Comparison of ENCODE assay signal across 1 cellular context in the genomic region with DNA sequence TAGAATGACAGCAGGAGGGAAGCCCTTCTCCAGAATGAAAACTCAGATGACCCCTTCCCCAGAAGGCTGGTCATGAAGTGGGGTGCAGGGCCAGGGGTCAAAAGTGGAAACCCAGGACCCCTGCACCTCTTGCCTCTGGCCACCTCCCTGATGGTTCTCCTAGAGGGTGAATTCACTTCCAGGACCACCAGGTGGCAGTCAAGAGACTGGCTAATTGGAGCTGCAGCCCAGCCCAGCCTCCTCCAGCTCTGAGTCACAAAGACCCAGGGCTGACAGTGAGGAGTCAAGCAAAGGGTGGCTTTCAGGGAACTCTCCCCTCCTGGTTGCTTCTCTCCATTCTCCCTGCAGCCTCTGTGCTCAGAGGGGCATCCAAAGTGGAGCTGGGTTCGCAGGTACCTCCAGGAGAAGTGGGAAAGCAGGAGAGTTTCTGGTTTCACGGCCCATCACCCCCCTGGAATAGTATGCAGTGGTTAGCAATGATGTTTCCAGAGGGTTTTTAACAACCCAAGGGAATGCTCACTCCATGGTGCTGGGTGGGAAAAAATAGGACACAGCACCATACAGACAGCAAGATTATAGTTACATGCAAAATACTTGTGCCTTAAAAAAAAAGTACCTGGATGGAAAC.
TF ChIP-seq lines count a peak whose summit lies in the region.

No MANE protein-coding gene starts in this region.

TF ChIP-seq in HepG2, 621 proteins besides CTCF, POLR2A, EP300 and RAD21:
- TF ChIP-seq SMAD3 (CRISPR knock-in tag; IDR thresholded peaks at IDR 0.05) (0 out of 2 replicates have a peak, but pooled peaks have one; percentile 51), STAG1 (CRISPR knock-in tag; IDR thresholded peaks at IDR 0.05) (peak; percentile 73), XRCC5 (optimal IDR thresholded peaks at IDR 0.05; ENCODE audit: low read length) (peak; percentile 76), ZNF749 (CRISPR knock-in tag; IDR thresholded peaks at IDR 0.05; ENCODE audit: borderline replicate concordance) (no peak), MIXL1 (CRISPR knock-in tag; IDR thresholded peaks at IDR 0.05) (peak; percentile 93), NR1H2 (CRISPR knock-in tag; IDR thresholded peaks at IDR 0.05; ENCODE audit: borderline replicate concordance, low read depth) (no peak), ELF1 (CRISPR knock-in tag; IDR thresholded peaks at IDR 0.05) (no peak), ZNF788 (CRISPR knock-in tag; IDR thresholded peaks at IDR 0.05; ENCODE audit: borderline replicate concordance) (peak; percentile 26; the same call in 1 of the 2 replicates), SMC3 (IDR thresholded peaks at IDR 0.05; ENCODE audit: low read length) (peak; percentile 85), FOSL2 (CRISPR knock-in tag; IDR thresholded peaks at IDR 0.05) (peak; percentile 43; the same call in 1 of the 2 replicates), EED (CRISPR knock-in tag; IDR thresholded peaks at IDR 0.05) (0 out of 2 replicates have a peak, but pooled peaks have one; percentile 29), ZNF577 (CRISPR knock-in tag; IDR thresholded peaks at IDR 0.05; ENCODE audit: borderline replicate concordance, low read depth) (no peak), AHR (CRISPR knock-in tag; IDR thresholded peaks at IDR 0.05) (0 out of 2 replicates have a peak, but pooled peaks have one; percentile 30), ZNF343 (CRISPR knock-in tag; IDR thresholded peaks at IDR 0.05) (no peak), IRF2 (CRISPR knock-in tag; IDR thresholded peaks at IDR 0.05) (0 out of 2 replicates have a peak, but pooled peaks have one; percentile 18), KDM6A (CRISPR knock-in tag; IDR thresholded peaks at IDR 0.05; ENCODE audit: low read depth) (no peak)
- TF ChIP-seq, protein P1, sequence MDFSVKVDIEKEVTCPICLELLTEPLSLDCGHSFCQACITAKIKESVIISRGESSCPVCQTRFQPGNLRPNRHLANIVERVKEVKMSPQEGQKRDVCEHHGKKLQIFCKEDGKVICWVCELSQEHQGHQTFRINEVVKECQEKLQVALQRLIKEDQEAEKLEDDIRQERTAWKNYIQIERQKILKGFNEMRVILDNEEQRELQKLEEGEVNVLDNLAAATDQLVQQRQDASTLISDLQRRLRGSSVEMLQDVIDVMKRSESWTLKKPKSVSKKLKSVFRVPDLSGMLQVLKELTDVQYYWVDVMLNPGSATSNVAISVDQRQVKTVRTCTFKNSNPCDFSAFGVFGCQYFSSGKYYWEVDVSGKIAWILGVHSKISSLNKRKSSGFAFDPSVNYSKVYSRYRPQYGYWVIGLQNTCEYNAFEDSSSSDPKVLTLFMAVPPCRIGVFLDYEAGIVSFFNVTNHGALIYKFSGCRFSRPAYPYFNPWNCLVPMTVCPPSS (IDR thresholded peaks at IDR 0.05), result no peak
TF ChIP-seq in HepG2: peak in this region for 10.
